In genomic region chr4:52578951-52579350, GRCh38 we compare ENCODE assay signal across 8 cellular contexts.
"Had no signal": no experiment of that assay in that cellular context is flagged by ENCODE, and none has a peak within 500 bp of the region (broad histone marks: within the 10 kb centered on the region; RNA-seq: fewer than 3 reads in every experiment).

No MANE protein-coding gene starts in this region.

- H3K4me3 ChIP-seq: GM23248, HAP-1 had no signal

- H3K36me3 ChIP-seq: HAP-1 had no signal

- DNase-seq: GM23248, GOT3, H7, HFFc6, KBM-7 had no signal

- H2AFZ ChIP-seq: GM23248 had no signal

- FAIRE-seq: HTR-8/SVneo had no signal

- ATAC-seq: HCT116 had no signal

- H3K27ac ChIP-seq: GM23248 had no signal

- H3K9ac ChIP-seq: GM23248 had no signal

- H3K9me3 ChIP-seq: HAP-1 had no signal
